Comparison of ENCODE assay signal across 1 cellular context in the genomic region with DNA sequence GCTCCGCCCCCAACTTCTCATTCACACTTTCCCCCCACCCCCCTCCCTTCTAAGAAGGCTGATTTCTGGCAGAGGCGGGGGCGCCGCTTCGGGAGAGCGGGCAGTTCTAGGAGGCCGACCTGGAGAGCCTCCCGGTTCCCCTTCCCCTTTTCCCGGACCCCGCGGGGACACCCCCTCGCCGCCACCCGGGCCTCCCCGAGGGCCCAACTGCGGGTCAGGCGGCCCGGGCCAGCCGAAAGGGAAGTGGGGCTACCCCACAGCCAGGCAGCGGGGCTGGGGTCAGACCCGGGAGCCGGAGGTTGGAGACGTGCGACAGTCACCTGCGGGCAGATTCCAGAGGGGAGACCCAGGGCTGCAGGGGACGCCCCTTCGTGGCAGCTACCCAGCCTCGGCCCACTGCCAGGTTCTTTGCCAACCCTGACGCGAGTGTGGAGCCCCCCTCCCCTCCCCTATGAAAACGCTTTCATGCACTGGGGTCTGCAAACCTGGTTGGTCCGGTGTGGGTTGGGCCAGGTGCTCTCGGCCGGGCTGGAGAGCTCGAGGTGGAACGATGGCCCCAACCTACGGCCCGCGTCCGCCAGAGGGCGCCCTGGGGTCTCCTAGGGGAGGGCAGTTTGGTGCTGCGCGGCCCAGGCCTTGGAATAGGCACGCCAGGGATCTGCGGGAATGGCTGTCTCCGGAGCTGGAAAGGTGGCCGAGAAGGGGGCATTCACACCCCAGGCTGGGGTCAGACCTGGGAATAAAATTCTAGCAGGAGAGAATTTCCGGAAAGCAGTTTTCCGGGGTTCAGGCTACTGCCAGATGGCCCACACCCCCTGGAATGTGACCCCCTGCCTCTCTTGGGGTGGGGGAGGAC.
TF ChIP-seq lines count a peak whose summit lies in the region.

No MANE protein-coding gene starts in this region.

TF ChIP-seq in GM23338, 12 proteins besides CTCF, POLR2A, EP300 and RAD21 (continued from another document):
- TF ChIP-seq, protein P1, sequence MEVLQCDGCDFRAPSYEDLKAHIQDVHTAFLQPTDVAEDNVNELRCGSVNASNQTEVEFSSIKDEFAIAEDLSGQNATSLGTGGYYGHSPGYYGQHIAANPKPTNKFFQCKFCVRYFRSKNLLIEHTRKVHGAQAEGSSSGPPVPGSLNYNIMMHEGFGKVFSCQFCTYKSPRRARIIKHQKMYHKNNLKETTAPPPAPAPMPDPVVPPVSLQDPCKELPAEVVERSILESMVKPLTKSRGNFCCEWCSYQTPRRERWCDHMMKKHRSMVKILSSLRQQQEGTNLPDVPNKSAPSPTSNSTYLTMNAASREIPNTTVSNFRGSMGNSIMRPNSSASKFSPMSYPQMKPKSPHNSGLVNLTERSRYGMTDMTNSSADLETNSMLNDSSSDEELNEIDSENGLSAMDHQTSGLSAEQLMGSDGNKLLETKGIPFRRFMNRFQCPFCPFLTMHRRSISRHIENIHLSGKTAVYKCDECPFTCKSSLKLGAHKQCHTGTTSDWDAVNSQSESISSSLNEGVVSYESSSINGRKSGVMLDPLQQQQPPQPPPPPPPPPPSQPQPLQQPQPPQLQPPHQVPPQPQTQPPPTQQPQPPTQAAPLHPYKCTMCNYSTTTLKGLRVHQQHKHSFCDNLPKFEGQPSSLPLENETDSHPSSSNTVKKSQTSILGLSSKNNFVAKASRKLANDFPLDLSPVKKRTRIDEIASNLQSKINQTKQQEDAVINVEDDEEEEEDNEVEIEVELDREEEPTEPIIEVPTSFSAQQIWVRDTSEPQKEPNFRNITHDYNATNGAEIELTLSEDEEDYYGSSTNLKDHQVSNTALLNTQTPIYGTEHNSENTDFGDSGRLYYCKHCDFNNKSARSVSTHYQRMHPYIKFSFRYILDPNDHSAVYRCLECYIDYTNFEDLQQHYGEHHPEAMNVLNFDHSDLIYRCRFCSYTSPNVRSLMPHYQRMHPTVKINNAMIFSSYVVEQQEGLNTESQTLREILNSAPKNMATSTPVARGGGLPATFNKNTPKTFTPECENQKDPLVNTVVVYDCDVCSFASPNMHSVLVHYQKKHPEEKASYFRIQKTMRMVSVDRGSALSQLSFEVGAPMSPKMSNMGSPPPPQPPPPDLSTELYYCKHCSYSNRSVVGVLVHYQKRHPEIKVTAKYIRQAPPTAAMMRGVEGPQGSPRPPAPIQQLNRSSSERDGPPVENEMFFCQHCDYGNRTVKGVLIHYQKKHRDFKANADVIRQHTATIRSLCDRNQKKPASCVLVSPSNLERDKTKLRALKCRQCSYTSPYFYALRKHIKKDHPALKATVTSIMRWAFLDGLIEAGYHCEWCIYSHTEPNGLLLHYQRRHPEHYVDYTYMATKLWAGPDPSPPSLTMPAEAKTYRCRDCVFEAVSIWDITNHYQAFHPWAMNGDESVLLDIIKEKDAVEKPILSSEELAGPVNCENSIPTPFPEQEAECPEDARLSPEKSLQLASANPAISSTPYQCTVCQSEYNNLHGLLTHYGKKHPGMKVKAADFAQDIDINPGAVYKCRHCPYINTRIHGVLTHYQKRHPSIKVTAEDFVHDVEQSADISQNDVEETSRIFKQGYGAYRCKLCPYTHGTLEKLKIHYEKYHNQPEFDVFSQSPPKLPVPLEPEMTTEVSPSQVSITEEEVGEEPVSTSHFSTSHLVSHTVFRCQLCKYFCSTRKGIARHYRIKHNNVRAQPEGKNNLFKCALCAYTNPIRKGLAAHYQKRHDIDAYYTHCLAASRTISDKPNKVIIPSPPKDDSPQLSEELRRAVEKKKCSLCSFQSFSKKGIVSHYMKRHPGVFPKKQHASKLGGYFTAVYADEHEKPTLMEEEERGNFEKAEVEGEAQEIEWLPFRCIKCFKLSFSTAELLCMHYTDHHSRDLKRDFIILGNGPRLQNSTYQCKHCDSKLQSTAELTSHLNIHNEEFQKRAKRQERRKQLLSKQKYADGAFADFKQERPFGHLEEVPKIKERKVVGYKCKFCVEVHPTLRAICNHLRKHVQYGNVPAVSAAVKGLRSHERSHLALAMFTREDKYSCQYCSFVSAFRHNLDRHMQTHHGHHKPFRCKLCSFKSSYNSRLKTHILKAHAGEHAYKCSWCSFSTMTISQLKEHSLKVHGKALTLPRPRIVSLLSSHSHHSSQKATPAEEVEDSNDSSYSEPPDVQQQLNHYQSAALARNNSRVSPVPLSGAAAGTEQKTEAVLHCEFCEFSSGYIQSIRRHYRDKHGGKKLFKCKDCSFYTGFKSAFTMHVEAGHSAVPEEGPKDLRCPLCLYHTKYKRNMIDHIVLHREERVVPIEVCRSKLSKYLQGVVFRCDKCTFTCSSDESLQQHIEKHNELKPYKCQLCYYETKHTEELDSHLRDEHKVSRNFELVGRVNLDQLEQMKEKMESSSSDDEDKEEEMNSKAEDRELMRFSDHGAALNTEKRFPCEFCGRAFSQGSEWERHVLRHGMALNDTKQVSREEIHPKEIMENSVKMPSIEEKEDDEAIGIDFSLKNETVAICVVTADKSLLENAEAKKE (CRISPR knock-in tag; IDR thresholded peaks at IDR 0.05): no peak
- TF ChIP-seq ZNF114 (CRISPR knock-in tag; IDR thresholded peaks at IDR 0.05) (no peak), ZNF331 (CRISPR knock-in tag; IDR thresholded peaks at IDR 0.05; ENCODE audit: low read depth) (no peak), EZH2phosphoT487 (IDR thresholded peaks at IDR 0.05; ENCODE audit: unreplicated experiment) (no peak), CREB1 (CRISPR knock-in tag; IDR thresholded peaks at IDR 0.05; ENCODE audit: low read depth) (no peak), STAT1 (IDR thresholded peaks at IDR 0.05; ENCODE audit: unreplicated experiment) (no peak)
- TF ChIP-seq, protein P2, sequence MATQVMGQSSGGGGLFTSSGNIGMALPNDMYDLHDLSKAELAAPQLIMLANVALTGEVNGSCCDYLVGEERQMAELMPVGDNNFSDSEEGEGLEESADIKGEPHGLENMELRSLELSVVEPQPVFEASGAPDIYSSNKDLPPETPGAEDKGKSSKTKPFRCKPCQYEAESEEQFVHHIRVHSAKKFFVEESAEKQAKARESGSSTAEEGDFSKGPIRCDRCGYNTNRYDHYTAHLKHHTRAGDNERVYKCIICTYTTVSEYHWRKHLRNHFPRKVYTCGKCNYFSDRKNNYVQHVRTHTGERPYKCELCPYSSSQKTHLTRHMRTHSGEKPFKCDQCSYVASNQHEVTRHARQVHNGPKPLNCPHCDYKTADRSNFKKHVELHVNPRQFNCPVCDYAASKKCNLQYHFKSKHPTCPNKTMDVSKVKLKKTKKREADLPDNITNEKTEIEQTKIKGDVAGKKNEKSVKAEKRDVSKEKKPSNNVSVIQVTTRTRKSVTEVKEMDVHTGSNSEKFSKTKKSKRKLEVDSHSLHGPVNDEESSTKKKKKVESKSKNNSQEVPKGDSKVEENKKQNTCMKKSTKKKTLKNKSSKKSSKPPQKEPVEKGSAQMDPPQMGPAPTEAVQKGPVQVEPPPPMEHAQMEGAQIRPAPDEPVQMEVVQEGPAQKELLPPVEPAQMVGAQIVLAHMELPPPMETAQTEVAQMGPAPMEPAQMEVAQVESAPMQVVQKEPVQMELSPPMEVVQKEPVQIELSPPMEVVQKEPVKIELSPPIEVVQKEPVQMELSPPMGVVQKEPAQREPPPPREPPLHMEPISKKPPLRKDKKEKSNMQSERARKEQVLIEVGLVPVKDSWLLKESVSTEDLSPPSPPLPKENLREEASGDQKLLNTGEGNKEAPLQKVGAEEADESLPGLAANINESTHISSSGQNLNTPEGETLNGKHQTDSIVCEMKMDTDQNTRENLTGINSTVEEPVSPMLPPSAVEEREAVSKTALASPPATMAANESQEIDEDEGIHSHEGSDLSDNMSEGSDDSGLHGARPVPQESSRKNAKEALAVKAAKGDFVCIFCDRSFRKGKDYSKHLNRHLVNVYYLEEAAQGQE (IDR thresholded peaks at IDR 0.05; ENCODE audit: unreplicated experiment): no peak
TF ChIP-seq in GM23338: peak in this region for 0.
